In genomic region chr7:157378390-157378789, GRCh38 we compare ENCODE assay signal across 17 cellular contexts.
"Had no signal": no experiment of that assay in that cellular context is flagged by ENCODE, and none has a peak within 500 bp of the region (broad histone marks: within the 10 kb centered on the region; RNA-seq: fewer than 3 reads in every experiment).

No MANE protein-coding gene starts in this region.

- H3K36me3 ChIP-seq: neural progenitor cell, ovary had no signal

- H3K9ac ChIP-seq: neural progenitor cell had no signal

- H3K9me3 ChIP-seq: lower lobe of right lung, ovary, transverse colon had no signal

- H3K4me2 ChIP-seq: neural progenitor cell had no signal

- H3K27me3 Mint-ChIP-seq: activated CD4-positive, alpha-beta memory T cell treated with anti-CD3 and anti-CD28 coated beads, Interleukin-2, amount 10 ng/mL, durations not matched to agents 7 days and 5 days; activated CD4-positive, alpha-beta T cell treated with anti-CD3 and anti-CD28 coated beads for 36 hours; activated naive CD8-positive, alpha-beta T cell treated with anti-CD3 and anti-CD28 coated beads, Interleukin-2, amount 50 U/mL, for 24 hours; T-cell had no signal

- H3K4me3 Mint-ChIP-seq: activated CD4-positive, alpha-beta memory T cell treated with anti-CD3 and anti-CD28 coated beads, Interleukin-2, amount 10 ng/mL, durations not matched to agents 7 days and 5 days; activated CD4-positive, alpha-beta T cell treated with anti-CD3 and anti-CD28 coated beads for 36 hours; activated naive CD8-positive, alpha-beta T cell treated with anti-CD3 and anti-CD28 coated beads, Interleukin-2, amount 50 U/mL, for 24 hours; activated T-cell treated with anti-CD3 and anti-CD28 coated beads, Interleukin-2, amount 50 U/mL, for 72 hours; neural progenitor cell; T-cell had no signal

- H2AFZ ChIP-seq: neural progenitor cell had no signal

- H3K27me3 ChIP-seq: foreskin keratinocyte, neural progenitor cell, ovary, transverse colon had no signal

- ATAC-seq: activated CD4-positive, alpha-beta T cell treated with anti-CD3 and anti-CD28 coated beads for 36 hours; activated naive CD8-positive, alpha-beta T cell treated with anti-CD3 and anti-CD28 coated beads, Interleukin-2, amount 50 U/mL, for 24 hours; activated T-cell treated with anti-CD3 and anti-CD28 coated beads, Interleukin-2, amount 50 U/mL, for 72 hours; T-cell had no signal

- H3K4me3 ChIP-seq: lower lobe of right lung, neural progenitor cell, ovary, transverse colon had no signal

- DNase-seq: activated CD4-positive, alpha-beta memory T cell treated with anti-CD3 and anti-CD28 coated beads, Interleukin-2, amount 10 ng/mL, durations not matched to agents 7 days and 5 days; activated CD4-positive, alpha-beta T cell treated with anti-CD3 and anti-CD28 coated beads for 36 hours; activated naive CD4-positive, alpha-beta T cell; activated naive CD8-positive, alpha-beta T cell treated with anti-CD3 and anti-CD28 coated beads, Interleukin-2, amount 50 U/mL, for 24 hours; activated T-cell treated with anti-CD3 and anti-CD28 coated beads, Interleukin-2, amount 50 U/mL, for 72 hours; aorta; cortex of kidney; effector CD4-positive, alpha-beta T cell; foreskin keratinocyte; lower lobe of right lung; ovary; stimulated activated CD4-positive, alpha-beta T cell treated with anti-CD3 and anti-CD28 coated beads, Interleukin-2, amount 100 ng/mL, for 48 hours; stimulated activated naive CD4-positive, alpha-beta T cell; T-cell; transverse colon; WERI-Rb-1 had no signal

- H3K27ac ChIP-seq: foreskin keratinocyte, lower lobe of right lung, neural progenitor cell, ovary, transverse colon, WERI-Rb-1 had no signal

- H3K27ac Mint-ChIP-seq: activated CD4-positive, alpha-beta memory T cell treated with anti-CD3 and anti-CD28 coated beads, Interleukin-2, amount 10 ng/mL, durations not matched to agents 7 days and 5 days; activated CD4-positive, alpha-beta T cell treated with anti-CD3 and anti-CD28 coated beads for 36 hours; activated naive CD8-positive, alpha-beta T cell treated with anti-CD3 and anti-CD28 coated beads, Interleukin-2, amount 50 U/mL, for 24 hours; neural progenitor cell; T-cell had no signal

- H3K9me3 Mint-ChIP-seq: activated CD4-positive, alpha-beta memory T cell treated with anti-CD3 and anti-CD28 coated beads, Interleukin-2, amount 10 ng/mL, durations not matched to agents 7 days and 5 days; activated naive CD8-positive, alpha-beta T cell treated with anti-CD3 and anti-CD28 coated beads, Interleukin-2, amount 50 U/mL, for 24 hours; activated T-cell treated with anti-CD3 and anti-CD28 coated beads, Interleukin-2, amount 50 U/mL, for 72 hours; neural progenitor cell; T-cell had no signal

- H3K4me1 ChIP-seq: foreskin keratinocyte, neural progenitor cell had no signal
